Comparison of ENCODE assay signal across 18 cellular contexts in genomic region chr17:47291242-47291873, GRCh38. TPM values are rescaled to one million over a fixed set of nuclear protein-coding genes. Genes with fewer than 3 reads are reported as not detected.
"Had no signal": no experiment of that assay in that cellular context is flagged by ENCODE, and none has a peak within 500 bp of the region (broad histone marks: within the 10 kb centered on the region; RNA-seq: fewer than 3 reads in every experiment).

No MANE protein-coding gene starts in this region.

- H3K27ac Mint-ChIP-seq: activated CD4-positive, alpha-beta T cell treated with anti-CD3 and anti-CD28 coated beads, Interleukin-2, amount 10 ng/mL, durations not matched to agents 7 days and 5 days; activated naive CD4-positive, alpha-beta T cell treated with anti-CD3 and anti-CD28 coated beads, Interleukin-2, amount 50 U/mL, for 24 hours; nephron progenitor cell; T-cell had no signal

- H3K9me3 Mint-ChIP-seq: activated CD4-positive, alpha-beta T cell treated with anti-CD3 and anti-CD28 coated beads, Interleukin-2, amount 10 ng/mL, durations not matched to agents 7 days and 5 days; activated naive CD4-positive, alpha-beta T cell treated with anti-CD3 and anti-CD28 coated beads, Interleukin-2, amount 50 U/mL, for 24 hours; nephron progenitor cell; T-cell had no signal

- H3K4me3 ChIP-seq: heart right ventricle, pancreas, stomach, thoracic aorta, vagina had no signal

- H3K4me1 ChIP-seq: pancreas had no signal

- H3K27me3 ChIP-seq: brain microvascular endothelial cell, heart right ventricle, pancreas, stomach, vagina had no signal

- ATAC-seq: heart right ventricle, left ventricle myocardium superior, pancreas, T-cell had no signal

- DNase-seq: activated CD4-positive, alpha-beta T cell treated with anti-CD3 and anti-CD28 coated beads, Interleukin-2, amount 10 ng/mL, durations not matched to agents 7 days and 5 days; activated effector memory CD4-positive, alpha-beta T cell treated with Interleukin-2 at 50 U/mL for 16 hours; activated T-cell treated with anti-CD3 and anti-CD28 coated beads for 4 hours; amygdala; brain microvascular endothelial cell; heart right ventricle; left ventricle myocardium superior; nephron progenitor cell; pancreas; stimulated activated CD4-positive, alpha-beta T cell treated with anti-CD3 and anti-CD28 coated beads, Interleukin-15, amount 100 ng/mL, for 24 hours; stimulated activated CD4-positive, alpha-beta T cell treated with anti-CD3 and anti-CD28 coated beads, Interleukin-4, amount 100 ng/mL, for 24 hours; stomach; T-cell; T1000 had no signal

- H3K4me3 Mint-ChIP-seq: activated CD4-positive, alpha-beta T cell treated with anti-CD3 and anti-CD28 coated beads, Interleukin-2, amount 10 ng/mL, durations not matched to agents 7 days and 5 days; activated naive CD4-positive, alpha-beta T cell treated with anti-CD3 and anti-CD28 coated beads, Interleukin-2, amount 50 U/mL, for 24 hours; nephron progenitor cell; T-cell had no signal

- H3K27me3 Mint-ChIP-seq: activated naive CD4-positive, alpha-beta T cell treated with anti-CD3 and anti-CD28 coated beads, Interleukin-2, amount 50 U/mL, for 24 hours had no signal

- H3K9me3 ChIP-seq: heart right ventricle, pancreas, stomach, thoracic aorta, vagina had no signal

- H3K4me1 Mint-ChIP-seq: activated CD4-positive, alpha-beta T cell treated with anti-CD3 and anti-CD28 coated beads, Interleukin-2, amount 10 ng/mL, durations not matched to agents 7 days and 5 days; activated naive CD4-positive, alpha-beta T cell treated with anti-CD3 and anti-CD28 coated beads, Interleukin-2, amount 50 U/mL, for 24 hours had no signal

- H3K27ac ChIP-seq: brain microvascular endothelial cell, heart right ventricle, pancreas, stomach, vagina had no signal

- H3K36me3 Mint-ChIP-seq: activated naive CD4-positive, alpha-beta T cell treated with anti-CD3 and anti-CD28 coated beads, Interleukin-2, amount 50 U/mL, for 24 hours; T-cell had no signal

- H3K36me3 ChIP-seq: pancreas, vagina had no signal

RNA-seq across cellular contexts. Expression of gene ITGB3, which starts 37.7 kb away (rescaled TPM):
- polyA plus RNA-seq: keratinocyte had no signal
